Comparison of ENCODE assay signal across 14 cellular contexts in the genomic region with DNA sequence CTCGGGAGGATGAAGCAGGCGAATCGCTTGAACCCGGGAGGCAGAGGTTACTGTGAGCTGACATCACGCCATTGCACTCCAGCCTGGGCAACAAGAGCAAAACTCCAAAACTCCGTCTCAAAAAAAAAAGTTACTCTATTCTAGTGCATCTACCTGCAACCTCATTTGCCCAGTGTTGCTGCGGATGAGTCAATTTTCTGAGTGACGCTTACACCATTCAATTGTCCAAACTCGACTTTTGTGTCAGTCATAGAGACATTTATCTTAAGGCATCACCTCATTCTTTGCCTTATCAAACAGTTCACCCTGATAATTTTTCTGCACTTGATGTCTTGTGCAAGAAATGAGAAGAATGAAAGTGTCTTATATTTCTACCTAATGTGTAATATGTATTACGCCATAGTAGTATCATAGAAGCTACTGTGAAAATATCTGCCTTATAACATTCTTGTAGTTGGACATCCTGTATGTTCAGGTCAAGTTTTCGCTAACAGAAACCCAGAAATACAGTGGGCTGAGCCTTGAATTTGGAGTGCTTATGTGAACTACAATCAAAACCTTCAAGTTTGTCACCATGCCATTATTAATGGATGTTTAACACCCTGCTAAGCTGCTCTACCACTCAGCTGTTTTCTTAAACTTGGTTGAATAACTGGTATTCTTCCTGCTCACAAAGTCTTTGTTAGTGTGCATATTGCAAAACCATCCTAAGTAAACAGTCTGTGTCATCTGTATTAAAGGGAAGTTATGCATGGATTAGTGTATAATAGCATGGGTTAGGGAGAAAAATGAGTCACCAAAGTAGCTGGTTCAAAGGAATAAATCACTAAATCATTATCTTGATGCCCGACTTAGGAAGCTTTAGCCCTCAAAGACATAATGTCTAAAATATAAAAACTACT.
DNase-seq lines count a peak whose midpoint lies in the region; ATAC-seq, FAIRE-seq and TF ChIP-seq lines count a peak whose summit lies in the region.
"Had no signal": no experiment of that assay in that cellular context is flagged by ENCODE, and none has a peak within 500 bp of the region (broad histone marks: within the 10 kb centered on the region; RNA-seq: fewer than 3 reads in every experiment).

No MANE protein-coding gene starts in this region.

- H3K4me1 Mint-ChIP-seq in activated CD8-positive, alpha-beta T cell treated with anti-CD3 and anti-CD28 coated beads, Interleukin-2, amount 10 ng/mL, durations not matched to agents 7 days and 5 days (ENCODE audit: low read depth): no peaks in the 10 kb centered on the region
- H3K4me1 Mint-ChIP-seq in CD14-positive monocyte: no peaks in the 10 kb centered on the region

- peak; percentile 15 for FAIRE-seq in H54 (lab: Jason Lieb, UNC)

- H3K4me1 ChIP-seq in foreskin keratinocyte: peaks cover 3% of the 10 kb centered on the region

- TF ChIP-seq POLR2A in H54 (IDR thresholded peaks at IDR 0.05; ENCODE audit: low read depth, low read length): no peak

- no peaks in the 10 kb centered on the region for H3K36me3 Mint-ChIP-seq in activated CD8-positive, alpha-beta T cell treated with anti-CD3 and anti-CD28 coated beads, Interleukin-2, amount 10 ng/mL, durations not matched to agents 7 days and 5 days (ENCODE audit: low read depth)
- H3K36me3 Mint-ChIP-seq in CD14-positive monocyte: no peaks in the 10 kb centered on the region
- H3K36me3 Mint-ChIP-seq: activated CD4-positive, alpha-beta memory T cell treated with anti-CD3 and anti-CD28 coated beads for 36 hours had no signal

- H3K27ac ChIP-seq in foreskin keratinocyte: no peak overlapping the region
- H3K27ac ChIP-seq: BLaER1 treated with 17β-estradiol and CSF1 and Interleukin-3, amounts not matched to agents 10 nM and 100 nM had no signal

- no peaks in the 10 kb centered on the region for H3K27me3 ChIP-seq in foreskin keratinocyte
- H3K27me3 ChIP-seq: BLaER1 treated with 17β-estradiol and CSF1 and Interleukin-3, amounts not matched to agents 10 nM and 100 nM had no signal

- H3K9me3 Mint-ChIP-seq in activated CD8-positive, alpha-beta T cell treated with anti-CD3 and anti-CD28 coated beads, Interleukin-2, amount 10 ng/mL, durations not matched to agents 7 days and 5 days (ENCODE audit: insufficient read depth): no peaks in the 10 kb centered on the region
- peaks cover 0 to 6% (median 2%) of the 10 kb centered on the region in 7 donors for H3K9me3 Mint-ChIP-seq in CD14-positive monocyte
- H3K9me3 Mint-ChIP-seq: activated CD4-positive, alpha-beta memory T cell treated with anti-CD3 and anti-CD28 coated beads for 36 hours had no signal

- H3K27me3 Mint-ChIP-seq in activated CD8-positive, alpha-beta T cell treated with anti-CD3 and anti-CD28 coated beads, Interleukin-2, amount 10 ng/mL, durations not matched to agents 7 days and 5 days (ENCODE audit: low read depth): peaks cover 2% of the 10 kb centered on the region
- H3K27me3 Mint-ChIP-seq in CD14-positive monocyte (ENCODE audit: low read depth in 3 of 3): no peaks in the 10 kb centered on the region
- H3K27me3 Mint-ChIP-seq: activated CD4-positive, alpha-beta memory T cell treated with anti-CD3 and anti-CD28 coated beads for 36 hours had no signal

- no peak for TF ChIP-seq CTCF in foreskin keratinocyte (conservative IDR thresholded peaks at IDR 0.05)
- no peak for TF ChIP-seq CTCF in CD14-positive monocyte (IDR thresholded peaks at IDR 0.05)

- no peak overlapping the region for H3K27ac Mint-ChIP-seq in activated CD8-positive, alpha-beta T cell treated with anti-CD3 and anti-CD28 coated beads, Interleukin-2, amount 10 ng/mL, durations not matched to agents 7 days and 5 days
- no peak overlapping the region for H3K27ac Mint-ChIP-seq in CD14-positive monocyte
- H3K27ac Mint-ChIP-seq: activated CD4-positive, alpha-beta memory T cell treated with anti-CD3 and anti-CD28 coated beads for 36 hours had no signal

- DNase-seq in A172 (ENCODE audit: low spot score): peak; percentile 81
- DNase-seq in H54 (ENCODE audit: insufficient read length, low spot score): peak; percentile 2
- DNase-seq in amniotic epithelial cell (ENCODE audit: low read depth): peak; percentile 98
- DNase-seq in foreskin keratinocyte: peak; percentile 87 to 91
- DNase-seq in globus pallidus (ENCODE audit: low spot score): no peak
- DNase-seq in activated CD8-positive, alpha-beta T cell treated with anti-CD3 and anti-CD28 coated beads, Interleukin-2, amount 10 ng/mL, durations not matched to agents 7 days and 5 days: no peak
- DNase-seq in CD14-positive monocyte (ENCODE audit: low spot score): no peak
- DNase-seq: activated CD4-positive, alpha-beta memory T cell treated with anti-CD3 and anti-CD28 coated beads for 36 hours; KBM-7; NCI-H69; stimulated activated naive CD4-positive, alpha-beta T cell; T-helper 1 cell had no signal

- intact Hi-C loops in CD14-positive monocyte (cut with micrococcal nuclease): no loop called here

- POLR2A ChIA-PET in activated CD8-positive, alpha-beta T cell treated with anti-CD3 and anti-CD28 coated beads, Interleukin-2, amount 10 ng/mL, durations not matched to agents 7 days and 5 days (lab: Charles Lee): no interaction called here

- CTCF ChIA-PET in activated CD8-positive, alpha-beta T cell treated with anti-CD3 and anti-CD28 coated beads, Interleukin-2, amount 10 ng/mL, durations not matched to agents 7 days and 5 days (lab: Charles Lee): interaction anchor here (1.2 kb wide), 1 partner anchor 8 kb away, joined by 3 read pairs; no protein-coding TSS in a partner anchor

- peak; percentile 98 for ATAC-seq in foreskin keratinocyte
- ATAC-seq in HG03135 (IDR thresholded peaks at IDR 0.05; ENCODE audit: unreplicated experiment): no peak
- ATAC-seq in activated CD8-positive, alpha-beta T cell treated with anti-CD3 and anti-CD28 coated beads, Interleukin-2, amount 10 ng/mL, durations not matched to agents 7 days and 5 days: no peak

- H3K4me3 Mint-ChIP-seq in activated CD8-positive, alpha-beta T cell treated with anti-CD3 and anti-CD28 coated beads, Interleukin-2, amount 10 ng/mL, durations not matched to agents 7 days and 5 days: no peak overlapping the region
- no peak overlapping the region for H3K4me3 Mint-ChIP-seq in CD14-positive monocyte
- H3K4me3 Mint-ChIP-seq: activated CD4-positive, alpha-beta memory T cell treated with anti-CD3 and anti-CD28 coated beads for 36 hours had no signal

Comparison
In these comparisons a context has a peak if more than half of its experiments do, and no peak if none do; other contexts are left out.
1. DNase-seq: peak in A172 (single experiment), H54 (single experiment), amniotic epithelial cell (single experiment) and foreskin keratinocyte (2 of 2); none in globus pallidus (single experiment), activated CD8-positive, alpha-beta T cell treated with anti-CD3 and anti-CD28 coated beads, Interleukin-2, amount 10 ng/mL, durations not matched to agents 7 days and 5 days (single experiment) and CD14-positive monocyte (single experiment).